19 cellular contexts compared by ENCODE assay signal in genomic region chr3:15979490-15979889, GRCh38.
DNase-seq lines count a peak whose midpoint lies in the region; ATAC-seq lines count a peak whose summit lies in the region.
"Had no signal": no experiment of that assay in that cellular context is flagged by ENCODE, and none has a peak within 500 bp of the region (broad histone marks: within the 10 kb centered on the region; RNA-seq: fewer than 3 reads in every experiment).

No MANE protein-coding gene starts in this region.

- H3K27me3 ChIP-seq in naive thymus-derived CD4-positive, alpha-beta T cell (ENCODE audit: control insufficient read depth in 2 of 2, insufficient read depth in 2 of 2, low read length in 2 of 2) = no peaks in the 10 kb centered on the region
- H3K27me3 ChIP-seq: BLaER1 treated with 17β-estradiol and CSF1 and Interleukin-3, amounts not matched to agents 10 nM and 100 nM; breast epithelium; suprapubic skin had no signal

- H3K4me1 Mint-ChIP-seq in naive thymus-derived CD4-positive, alpha-beta T cell = no peaks in the 10 kb centered on the region
- H3K4me1 Mint-ChIP-seq in activated CD4-positive, alpha-beta memory T cell treated with anti-CD3 and anti-CD28 coated beads for 36 hours (ENCODE audit: low read depth) = no peaks in the 10 kb centered on the region
- H3K4me1 Mint-ChIP-seq in activated T-helper 1 cell treated with anti-CD3 and anti-CD28 coated beads, Interleukin-12 subunit alpha, Interleukin-12 subunit beta, Interleukin-2, Interleukin-4 antibody, amounts not matched to agents 30 ng/mL and 10 ng/mL and 1 ng/mL, durations not matched to agents 14 hours and 24 hours and 36 hours (ENCODE audit: low read depth) = no peaks in the 10 kb centered on the region
- H3K4me1 Mint-ChIP-seq: activated naive CD4-positive, alpha-beta T cell treated with anti-CD3 and anti-CD28 coated beads, Interleukin-2, amount 50 U/mL, for 24 hours had no signal

- POLR2A ChIA-PET in naive thymus-derived CD4-positive, alpha-beta T cell (lab: Charles Lee) = no interaction called here
- POLR2A ChIA-PET in activated CD4-positive, alpha-beta memory T cell treated with anti-CD3 and anti-CD28 coated beads for 36 hours (lab: Charles Lee) = no interaction called here

- H3K4me3 ChIP-seq in naive thymus-derived CD4-positive, alpha-beta T cell (ENCODE audit: low read length) = no peak overlapping the region
- H3K4me3 ChIP-seq: BLaER1 treated with 17β-estradiol and CSF1 and Interleukin-3, amounts not matched to agents 10 nM and 100 nM; breast epithelium; GM23338; suprapubic skin had no signal

- no peak overlapping the region for H3K4me3 Mint-ChIP-seq in naive thymus-derived CD4-positive, alpha-beta T cell
- no peak overlapping the region for H3K4me3 Mint-ChIP-seq in activated CD4-positive, alpha-beta memory T cell treated with anti-CD3 and anti-CD28 coated beads for 36 hours
- no peak overlapping the region for H3K4me3 Mint-ChIP-seq in activated T-helper 1 cell treated with anti-CD3 and anti-CD28 coated beads, Interleukin-12 subunit alpha, Interleukin-12 subunit beta, Interleukin-2, Interleukin-4 antibody, amounts not matched to agents 30 ng/mL and 10 ng/mL and 1 ng/mL, durations not matched to agents 14 hours and 24 hours and 36 hours
- H3K4me3 Mint-ChIP-seq: activated naive CD4-positive, alpha-beta T cell treated with anti-CD3 and anti-CD28 coated beads, Interleukin-2, amount 50 U/mL, for 24 hours; GM23338; nephron progenitor cell; T-helper 2 cell treated with Interferon-gamma antibody and Interleukin-4, amounts not matched to agents 5 μg/mL and 100 μg/mL, for 36 hours had no signal

- intact Hi-C loops in naive thymus-derived CD4-positive, alpha-beta T cell (cut with micrococcal nuclease) = no loop called here
- intact Hi-C loops in activated CD4-positive, alpha-beta memory T cell treated with anti-CD3 and anti-CD28 coated beads for 36 hours (cut with micrococcal nuclease) = no loop called here
- intact Hi-C loops in activated T-helper 1 cell treated with anti-CD3 and anti-CD28 coated beads, Interleukin-12 subunit alpha, Interleukin-12 subunit beta, Interleukin-2, Interleukin-4 antibody, amounts not matched to agents 30 ng/mL and 10 ng/mL and 1 ng/mL, durations not matched to agents 14 hours and 24 hours and 36 hours (cut with micrococcal nuclease) = no loop called here

- H3K4me1 ChIP-seq in naive thymus-derived CD4-positive, alpha-beta T cell (ENCODE audit: control insufficient read depth in 2 of 2, insufficient read depth in 2 of 2, low read length in 2 of 2) = no peaks in the 10 kb centered on the region
- H3K4me1 ChIP-seq: breast epithelium had no signal

- peak; percentile 27 for ATAC-seq in naive thymus-derived CD4-positive, alpha-beta T cell
- ATAC-seq: GM23338 had no signal

- H3K9me3 Mint-ChIP-seq in naive thymus-derived CD4-positive, alpha-beta T cell = peaks cover 0 to 3% (median 0%) of the 10 kb centered on the region in 11 donors
- no peaks in the 10 kb centered on the region for H3K9me3 Mint-ChIP-seq in activated CD4-positive, alpha-beta memory T cell treated with anti-CD3 and anti-CD28 coated beads for 36 hours
- no peaks in the 10 kb centered on the region for H3K9me3 Mint-ChIP-seq in activated T-helper 1 cell treated with anti-CD3 and anti-CD28 coated beads, Interleukin-12 subunit alpha, Interleukin-12 subunit beta, Interleukin-2, Interleukin-4 antibody, amounts not matched to agents 30 ng/mL and 10 ng/mL and 1 ng/mL, durations not matched to agents 14 hours and 24 hours and 36 hours
- H3K9me3 Mint-ChIP-seq: activated naive CD4-positive, alpha-beta T cell treated with anti-CD3 and anti-CD28 coated beads, Interleukin-2, amount 50 U/mL, for 24 hours; GM23338; nephron progenitor cell; T-helper 2 cell treated with Interferon-gamma antibody and Interleukin-4, amounts not matched to agents 5 μg/mL and 100 μg/mL, for 36 hours had no signal

- no peak overlapping the region for H3K27ac Mint-ChIP-seq in naive thymus-derived CD4-positive, alpha-beta T cell
- no peak overlapping the region for H3K27ac Mint-ChIP-seq in activated CD4-positive, alpha-beta memory T cell treated with anti-CD3 and anti-CD28 coated beads for 36 hours
- H3K27ac Mint-ChIP-seq in activated T-helper 1 cell treated with anti-CD3 and anti-CD28 coated beads, Interleukin-12 subunit alpha, Interleukin-12 subunit beta, Interleukin-2, Interleukin-4 antibody, amounts not matched to agents 30 ng/mL and 10 ng/mL and 1 ng/mL, durations not matched to agents 14 hours and 24 hours and 36 hours = no peak overlapping the region
- H3K27ac Mint-ChIP-seq: activated naive CD4-positive, alpha-beta T cell treated with anti-CD3 and anti-CD28 coated beads, Interleukin-2, amount 50 U/mL, for 24 hours; GM23338; nephron progenitor cell; T-helper 2 cell treated with Interferon-gamma antibody and Interleukin-4, amounts not matched to agents 5 μg/mL and 100 μg/mL, for 36 hours had no signal

- in situ Hi-C loops in G401 (cut with HindIII; ENCODE audit: low sequenced_read_pairs) = no loop called here

- DNase-seq in G401 (ENCODE audit: low spot score) (peak; percentile 90), NCI-H1694 treated with DMSO at 0.1 percent for 48 hours (lab: John Stamatoyannopoulos, UW) (peak; percentile 82), cerebellar cortex (ENCODE audit: low spot score) (peak; percentile 88)
- DNase-seq in naive thymus-derived CD4-positive, alpha-beta T cell = no peak
- no peak for DNase-seq in activated CD4-positive, alpha-beta memory T cell treated with anti-CD3 and anti-CD28 coated beads for 36 hours
- no peak for DNase-seq in activated T-helper 1 cell treated with anti-CD3 and anti-CD28 coated beads, Interleukin-12 subunit alpha, Interleukin-12 subunit beta, Interleukin-2, Interleukin-4 antibody, amounts not matched to agents 30 ng/mL and 10 ng/mL and 1 ng/mL, durations not matched to agents 14 hours and 24 hours and 36 hours (ENCODE audit: low spot score)
- DNase-seq in central memory CD4-positive, alpha-beta T cell = no peak
- DNase-seq: activated CD4-positive, alpha-beta T cell treated with anti-CD3 and anti-CD28 coated beads for 4 hours; DMS79 treated with DMSO at 0.1 percent for 48 hours; effector memory CD4-positive, alpha-beta T cell; nephron progenitor cell; NK-92 treated with Interleukin-12 subunit alpha and Interleukin-12 subunit beta, amount 100 ng/mL, for 24 hours; SHP77 had no signal

- CTCF ChIA-PET in naive thymus-derived CD4-positive, alpha-beta T cell (lab: Charles Lee) = no interaction called here
- CTCF ChIA-PET in activated CD4-positive, alpha-beta memory T cell treated with anti-CD3 and anti-CD28 coated beads for 36 hours (lab: Charles Lee) = interaction anchor here (0.6 kb wide), 1 partner anchor 173 kb away, joined by 3 read pairs; no protein-coding TSS in a partner anchor

- H3K36me3 ChIP-seq in naive thymus-derived CD4-positive, alpha-beta T cell (ENCODE audit: control insufficient read depth in 2 of 3, insufficient read depth in 3 of 3, low read length in 3 of 3) = no peaks in the 10 kb centered on the region
- H3K36me3 ChIP-seq: BLaER1 treated with 17β-estradiol and CSF1 and Interleukin-3, amounts not matched to agents 10 nM and 100 nM; breast epithelium; suprapubic skin had no signal

- H3K27ac ChIP-seq in naive thymus-derived CD4-positive, alpha-beta T cell (ENCODE audit: low read depth, low read length) = no peak overlapping the region
- H3K27ac ChIP-seq: BLaER1 treated with 17β-estradiol and CSF1 and Interleukin-3, amounts not matched to agents 10 nM and 100 nM; breast epithelium; suprapubic skin had no signal

- no peaks in the 10 kb centered on the region for H3K36me3 Mint-ChIP-seq in naive thymus-derived CD4-positive, alpha-beta T cell
- H3K36me3 Mint-ChIP-seq in activated CD4-positive, alpha-beta memory T cell treated with anti-CD3 and anti-CD28 coated beads for 36 hours = no peaks in the 10 kb centered on the region
- H3K36me3 Mint-ChIP-seq in activated T-helper 1 cell treated with anti-CD3 and anti-CD28 coated beads, Interleukin-12 subunit alpha, Interleukin-12 subunit beta, Interleukin-2, Interleukin-4 antibody, amounts not matched to agents 30 ng/mL and 10 ng/mL and 1 ng/mL, durations not matched to agents 14 hours and 24 hours and 36 hours (ENCODE audit: low read depth) = no peaks in the 10 kb centered on the region
- H3K36me3 Mint-ChIP-seq: activated naive CD4-positive, alpha-beta T cell treated with anti-CD3 and anti-CD28 coated beads, Interleukin-2, amount 50 U/mL, for 24 hours had no signal

- H3K27me3 Mint-ChIP-seq in naive thymus-derived CD4-positive, alpha-beta T cell = peaks cover 0 to 11% (median 3%) of the 10 kb centered on the region in 5 donors
- H3K27me3 Mint-ChIP-seq in activated CD4-positive, alpha-beta memory T cell treated with anti-CD3 and anti-CD28 coated beads for 36 hours = no peaks in the 10 kb centered on the region
- H3K27me3 Mint-ChIP-seq in activated T-helper 1 cell treated with anti-CD3 and anti-CD28 coated beads, Interleukin-12 subunit alpha, Interleukin-12 subunit beta, Interleukin-2, Interleukin-4 antibody, amounts not matched to agents 30 ng/mL and 10 ng/mL and 1 ng/mL, durations not matched to agents 14 hours and 24 hours and 36 hours (ENCODE audit: insufficient read depth) = peaks cover 7% of the 10 kb centered on the region
- H3K27me3 Mint-ChIP-seq: activated naive CD4-positive, alpha-beta T cell treated with anti-CD3 and anti-CD28 coated beads, Interleukin-2, amount 50 U/mL, for 24 hours had no signal

- H3K9me3 ChIP-seq in naive thymus-derived CD4-positive, alpha-beta T cell (ENCODE audit: control insufficient read depth in 2 of 3, low read length in 3 of 3) = no peaks in the 10 kb centered on the region
- H3K9me3 ChIP-seq: breast epithelium, suprapubic skin had no signal

Comparison
In these comparisons a context has a peak if more than half of its experiments do, and no peak if none do; other contexts are left out.
1. DNase-seq: peak in G401 (single experiment), NCI-H1694 treated with DMSO at 0.1 percent for 48 hours (single experiment) and cerebellar cortex (single experiment); none in naive thymus-derived CD4-positive, alpha-beta T cell (0 of 9), activated CD4-positive, alpha-beta memory T cell treated with anti-CD3 and anti-CD28 coated beads for 36 hours (single experiment), activated T-helper 1 cell treated with anti-CD3 and anti-CD28 coated beads, Interleukin-12 subunit alpha, Interleukin-12 subunit beta, Interleukin-2, Interleukin-4 antibody, amounts not matched to agents 30 ng/mL and 10 ng/mL and 1 ng/mL, durations not matched to agents 14 hours and 24 hours and 36 hours (single experiment) and central memory CD4-positive, alpha-beta T cell (single experiment).